Comparison of ENCODE assay signal across 8 cellular contexts in genomic region chr19:37655689-37656491, GRCh38. TPM values are rescaled to one million over a fixed set of nuclear protein-coding genes. Genes with fewer than 3 reads are reported as not detected.
DNase-seq lines count a peak whose midpoint lies in the region; ATAC-seq and TF ChIP-seq lines count a peak whose summit lies in the region.

No MANE protein-coding gene starts in this region.

- peak overlapping the region; percentile 81 to 97 (median 94) for H3K4me3 Mint-ChIP-seq in immature natural killer cell

- H3K4me1 ChIP-seq in mammary epithelial cell (ENCODE audit: insufficient read depth, low read length) = peaks cover 2% of the 10 kb centered on the region

- dilution Hi-C loops in mammary epithelial cell (cut with HindIII; ENCODE audit: low sequenced_read_pairs) = no loop called here

- TSS peak; percentile 68 for BruUV-seq in mammary epithelial cell (replicated peaks; lab: Mats Ljungman, UMichigan)

- H3K4me1 Mint-ChIP-seq in immature natural killer cell = peaks cover 31% of the 10 kb centered on the region in 2 donors

- H3K36me3 Mint-ChIP-seq in immature natural killer cell = peaks cover 0 to 4% (median 0%) of the 10 kb centered on the region in 3 donors

- peak overlapping the region; percentile 99 for H3K4me2 ChIP-seq in mammary epithelial cell (ENCODE audit: insufficient read depth, low read depth, low read length)

- peak; percentile 58 for ATAC-seq in HG02610 (IDR thresholded peaks at IDR 0.05; ENCODE audit: unreplicated experiment)

- 1% methylated on average over 40 of the region's 59 CpGs for WGBS in mammary epithelial cell (ENCODE audit: low coverage, missing lambda C conversion rate)

- peaks cover 6% of the 10 kb centered on the region for H3K36me3 ChIP-seq in WERI-Rb-1
- no peaks in the 10 kb centered on the region for H3K36me3 ChIP-seq in mammary epithelial cell (ENCODE audit: insufficient read depth, low read length)

- peaks cover 7 to 20% (median 11%) of the 10 kb centered on the region in 3 donors for H3K27me3 Mint-ChIP-seq in immature natural killer cell (ENCODE audit: low read depth in 3 of 3)

- H3K9me3 ChIP-seq in WERI-Rb-1 (ENCODE audit: severe bottlenecking) (no peaks in the 10 kb centered on the region), mammary epithelial cell (replicated peaks; ENCODE audit: insufficient read depth, low read length) (peaks cover 7% of the 10 kb centered on the region)

- POLR2A ChIA-PET in GM10248 (lab: Yijun Ruan, JAX) = no interaction called here

- H3K27ac ChIP-seq in WERI-Rb-1 (peak overlapping the region; percentile 95), mammary epithelial cell (ENCODE audit: insufficient read depth, low read depth, low read length) (peak overlapping the region; percentile 67)

- peak overlapping the region; percentile 76 to 97 (median 89) for H3K27ac Mint-ChIP-seq in immature natural killer cell

- H4K20me1 ChIP-seq in mammary epithelial cell (ENCODE audit: insufficient read depth, low read length) = no peaks in the 10 kb centered on the region

- H3K4me3 ChIP-seq in WERI-Rb-1 (ENCODE audit: low read depth, low read length) = peak overlapping the region; percentile 86
- H3K4me3 ChIP-seq in mammary epithelial cell (replicated peaks in 1 of 3; ENCODE audit: insufficient read depth in 1 of 3, low read depth in 2 of 3, low read length in 3 of 3) = peak overlapping the region; percentile 74 to 87 (median 79)

- H3K79me2 ChIP-seq in mammary epithelial cell (ENCODE audit: insufficient read depth, low read length) = peaks cover 37% of the 10 kb centered on the region

- peak overlapping the region; percentile 100 for H2AFZ ChIP-seq in mammary epithelial cell (ENCODE audit: low read depth, low read length)

- H3K27me3 ChIP-seq in WERI-Rb-1 (ENCODE audit: insufficient read depth, low read depth, severe bottlenecking) = no peaks in the 10 kb centered on the region
- H3K27me3 ChIP-seq in mammary epithelial cell (ENCODE audit: insufficient read depth, low read length) = no peaks in the 10 kb centered on the region

- H3K9me3 Mint-ChIP-seq in immature natural killer cell = peaks cover 0 to 3% (median 0%) of the 10 kb centered on the region in 6 donors

- CTCF ChIA-PET in GM10248 (lab: Yijun Ruan, JAX) = no interaction called here
- CTCF ChIA-PET in mammary epithelial cell (lab: Charles Lee; ENCODE audit: low non-redundant PET) = no interaction called here

- intact Hi-C loops in mammary epithelial cell (cut with micrococcal nuclease) = loop anchor here (1.0 to 5.0 kb wide), 3 partner anchors 62 to 189 kb away; partner anchors contain the start of genes ZNF540, ZNF569, ZNF570 and ZNF571

- peak overlapping the region; percentile 72 for H3K9ac ChIP-seq in mammary epithelial cell (ENCODE audit: insufficient read depth, low read length)

- no peak for TF ChIP-seq CTCF in GM10248 (IDR thresholded peaks at IDR 0.05; ENCODE audit: control extremely low read depth, extremely low read depth, low read depth, missing control alignments)
- no peak; the same call in 1 of the 2 replicates for TF ChIP-seq CTCF in WERI-Rb-1 (IDR thresholded peaks at IDR 0.05; ENCODE audit: low read depth, low read length)
- no peak for TF ChIP-seq CTCF in mammary epithelial cell (conservative IDR thresholded peaks at IDR 0.05 in 1 of 2, IDR thresholded peaks at IDR 0.05 in 1 of 2; ENCODE audit: extremely low read depth in 1 of 2, insufficient read depth in 1 of 2, low read depth in 1 of 2, low read length in 2 of 2)

- in situ Hi-C loops in mammary epithelial cell (cut with MboI; ENCODE audit: low sequenced_read_pairs in 2 of 2) = no loop called here

- DNase-seq in GM10248 (ENCODE audit: extremely low spot score) (peak; percentile 87), NCI-H1694 (lab: John Stamatoyannopoulos, UW) (peak; percentile 56), WERI-Rb-1 (peak; percentile 95), mammary epithelial cell (peak; percentile 86), immature natural killer cell (peak; percentile 80 to 84 (median 81)), smooth muscle cell of the brain vasculature (ENCODE audit: low read depth, low spot score) (peak; percentile 36)
- DNase-seq in NK-92 treated with Interleukin-12 subunit alpha and Interleukin-12 subunit beta, amount 100 ng/mL, for 24 hours (lab: John Stamatoyannopoulos, UW) = no peak

RNA-seq across cellular contexts. Expression of gene ZFP30, which starts 0.6 kb away (rescaled TPM):
- 10 to 100 TPM; 10.9 to 19.2 TPM for total RNA-seq in mammary epithelial cell
- 1.8 TPM for polyA plus RNA-seq in mammary epithelial cell
- 2.0 TPM for polyA minus RNA-seq in mammary epithelial cell
- 1 to 10 TPM in 2 of 3 donors, under 1 TPM in 1; 0.95 to 3.7 (median 1.6) TPM for polyA plus RNA-seq in immature natural killer cell
